Comparison of ENCODE assay signal across 10 cellular contexts in the genomic region with DNA sequence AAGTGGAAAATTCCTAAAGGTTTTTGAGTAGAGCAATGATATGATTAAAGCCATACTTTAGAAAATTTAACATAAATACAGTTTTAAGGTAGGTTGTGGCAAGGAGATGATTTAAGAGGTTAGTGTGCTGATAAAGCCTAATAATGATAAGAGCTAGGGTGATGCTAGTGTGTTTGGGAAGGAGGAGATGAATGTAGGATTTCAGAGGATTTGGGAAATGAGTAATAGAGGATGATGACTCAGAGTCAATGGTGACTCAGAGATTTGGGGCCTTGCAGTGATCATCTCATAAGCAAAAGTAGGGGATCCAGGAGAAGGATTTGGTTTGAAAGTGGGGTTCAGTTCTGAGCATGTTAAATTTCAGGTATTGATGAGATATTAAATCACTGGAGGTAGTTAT. TPM values are rescaled to one million over a fixed set of nuclear protein-coding genes. Genes with fewer than 3 reads are reported as not detected.
A peak's percentile ranks its signal among the peaks of the same experiment; 100 is the strongest.
DNase-seq lines count a peak whose midpoint lies in the region; ATAC-seq, FAIRE-seq and TF ChIP-seq lines count a peak whose summit lies in the region.
"Had no signal": no experiment of that assay in that cellular context is flagged by ENCODE, and none has a peak within 500 bp of the region (broad histone marks: within the 10 kb centered on the region; RNA-seq: fewer than 3 reads in every experiment).

No MANE protein-coding gene starts in this region.

- dilution Hi-C loops in keratinocyte (cut with MboI; ENCODE audit: extremely low pct_ligation_motif_present, low sequenced_read_pairs): no loop called here

- peaks cover 44 to 66% of the 10 kb centered on the region in 2 experiments for H3K36me3 ChIP-seq in keratinocyte (ENCODE audit: control insufficient read depth in 2 of 2, extremely low read depth in 1 of 2, insufficient read depth in 2 of 2, low read length in 2 of 2)

- H3K79me2 ChIP-seq in keratinocyte (ENCODE audit: control insufficient read depth, insufficient read depth, low read length): no peaks in the 10 kb centered on the region

- H3K27ac ChIP-seq in keratinocyte (ENCODE audit: control insufficient read depth, insufficient read depth, low read length): no peak overlapping the region

- no peaks in the 10 kb centered on the region for H3K27me3 ChIP-seq in keratinocyte (ENCODE audit: control insufficient read depth, extremely low read depth, insufficient read depth, low read length)

- no peak for TF ChIP-seq CTCF in AG10803 (conservative IDR thresholded peaks at IDR 0.05; ENCODE audit: low read length)
- TF ChIP-seq CTCF in astrocyte of the spinal cord (IDR thresholded peaks at IDR 0.05; ENCODE audit: low read depth, low read length): no peak
- TF ChIP-seq CTCF in keratinocyte (optimal IDR thresholded peaks at IDR 0.05 in 1 of 3, IDR thresholded peaks at IDR 0.05 in 1 of 3, conservative IDR thresholded peaks at IDR 0.05 in 1 of 3; ENCODE audit: extremely low read depth in 1 of 3, insufficient read depth in 2 of 3, low read length in 3 of 3): no peak

- ATAC-seq in HG03108 (IDR thresholded peaks at IDR 0.05; ENCODE audit: unreplicated experiment) (no peak), HG03097 (IDR thresholded peaks at IDR 0.05; ENCODE audit: low FRiP score, unreplicated experiment) (no peak), GM18909 (IDR thresholded peaks at IDR 0.05; ENCODE audit: poor library complexity, unreplicated experiment) (no peak)
- ATAC-seq: effector memory CD8-positive, alpha-beta T cell; right cardiac atrium had no signal

- H3K4me3 ChIP-seq in AG10803 (ENCODE audit: low read length) (no peak overlapping the region), astrocyte of the spinal cord (ENCODE audit: low read depth, low read length) (no peak overlapping the region), keratinocyte (ENCODE audit: control insufficient read depth in 2 of 3, extremely low read depth in 1 of 3, insufficient read depth in 2 of 3, low read depth in 1 of 3, low read length in 3 of 3) (no peak overlapping the region)

- peak; percentile 75 for FAIRE-seq in keratinocyte (lab: Jason Lieb, UNC)

- H3K4me1 ChIP-seq in keratinocyte (ENCODE audit: control insufficient read depth, extremely low read depth, insufficient read depth, low read length): peaks cover 17% of the 10 kb centered on the region

- H4K20me1 ChIP-seq in keratinocyte (ENCODE audit: control insufficient read depth, extremely low read depth, insufficient read depth, low read length): no peaks in the 10 kb centered on the region

- no peaks in the 10 kb centered on the region for H3K9me1 ChIP-seq in keratinocyte (ENCODE audit: control insufficient read depth, extremely low read depth, insufficient read depth, low read length)

- no peaks in the 10 kb centered on the region for H3K9me3 ChIP-seq in keratinocyte (ENCODE audit: control insufficient read depth, low read depth, low read length)

- DNase-seq in AG10803 (ENCODE audit: low read depth) (peak; percentile 56), HS-27A (ENCODE audit: low read depth) (peak; percentile 87), astrocyte of the spinal cord (ENCODE audit: low read depth, low spot score) (peak; percentile 63), keratinocyte (ENCODE audit: low read depth, low spot score) (no peak), COR-L47 (lab: John Stamatoyannopoulos, UW) (no peak)
- DNase-seq: effector memory CD8-positive, alpha-beta T cell; right cardiac atrium had no signal

- no peak overlapping the region for H2AFZ ChIP-seq in keratinocyte (ENCODE audit: control insufficient read depth, low read length)

- H3K9ac ChIP-seq in keratinocyte (ENCODE audit: control insufficient read depth, extremely low read depth, insufficient read depth, low read length): no peak overlapping the region

- in situ Hi-C loops in astrocyte of the spinal cord (cut with HindIII; ENCODE audit: low sequenced_read_pairs): no loop called here

- H3K4me2 ChIP-seq in keratinocyte (ENCODE audit: control insufficient read depth, extremely low read depth, insufficient read depth, low read depth, low read length): peak overlapping the region; percentile 17

RNA-seq across cellular contexts. Expression of a gene that starts 23.3 kb away (rescaled TPM):
- 86.5 to 120 TPM (median 95.4 TPM) in 3 replicates for polyA plus RNA-seq in keratinocyte
- polyA plus RNA-seq in keratinocyte (2011; ENCODE audit: low read depth): 115 TPM
- 117 and 156 TPM in 2 replicates for polyA plus RNA-seq in keratinocyte (2011; cell fraction: cytosol; rRNA removed)
- 88.7 and 91.2 TPM in 2 replicates for polyA plus RNA-seq in keratinocyte (2011; cell fraction: nucleus; rRNA removed)
- 53.3 and 82.7 TPM in 2 replicates for polyA plus RNA-seq in keratinocyte (2012; ENCODE audit: low replicate concordance)
- 45.8 to 90.3 TPM (median 81.4 TPM) in 3 replicates for polyA minus RNA-seq in keratinocyte
- 71.7 TPM for polyA minus RNA-seq in keratinocyte (2011; cell fraction: cytosol; rRNA and poly(A)+ RNA removed)
- polyA minus RNA-seq in keratinocyte (2011; cell fraction: nucleus; rRNA and poly(A)+ RNA removed): 27.4 and 50.0 TPM in 2 replicates

RNA-seq across cellular contexts. Expression of a gene that starts 40.8 kb away (rescaled TPM):
- 0.12 to 0.18 TPM in 2 of 3 replicates, not detected in the other for polyA plus RNA-seq in keratinocyte
- polyA plus RNA-seq in keratinocyte (2011; ENCODE audit: low read depth): not detected
- 0.26 and 0.69 TPM in 2 replicates for polyA plus RNA-seq in keratinocyte (2011; cell fraction: cytosol; rRNA removed)
- 0.47 and 0.93 TPM in 2 replicates for polyA plus RNA-seq in keratinocyte (2011; cell fraction: nucleus; rRNA removed)
- not detected in 2 replicates for polyA plus RNA-seq in keratinocyte (2012; ENCODE audit: low replicate concordance)
- 0.30 TPM in 1 of 3 replicates, not detected in the others for polyA minus RNA-seq in keratinocyte
- not detected for polyA minus RNA-seq in keratinocyte (2011; cell fraction: cytosol; rRNA and poly(A)+ RNA removed)
- polyA minus RNA-seq in keratinocyte (2011; cell fraction: nucleus; rRNA and poly(A)+ RNA removed): not detected in 2 replicates

Comparison
In these comparisons a context has a peak if more than half of its experiments do, and no peak if none do; other contexts are left out.
1. DNase-seq: peak in AG10803 (single experiment), HS-27A (single experiment) and astrocyte of the spinal cord (single experiment); none in keratinocyte (single experiment) and COR-L47 (single experiment).